1 cellular context compared by ENCODE assay signal in genomic region chr2:26412091-26412673, GRCh38.
TF ChIP-seq lines count a peak whose summit lies in the region.

No MANE protein-coding gene starts in this region.

TF ChIP-seq in K562, 482 proteins besides CTCF, POLR2A, EP300 and RAD21 (continued from another document and continues in another):
- TF ChIP-seq BCLAF1 (IDR thresholded peaks at IDR 0.05; ENCODE audit: borderline replicate concordance in 1 of 2, control insufficient read depth in 1 of 2, low read depth in 2 of 2, low read length in 1 of 2) (0 out of 4 replicates have a peak, but pooled peaks of 1 of the 2 experiments have one; percentile 65), MGA (IDR thresholded peaks at IDR 0.05) (peak; percentile 34; the same call in 1 of the 2 replicates), PTTG1 (tag; IDR thresholded peaks at IDR 0.05; ENCODE audit: low read depth) (0 out of 2 replicates have a peak, but pooled peaks have one; percentile 15), CBX3 (IDR thresholded peaks at IDR 0.05; ENCODE audit: borderline replicate concordance in 1 of 2, low read length in 2 of 2) (peak in 1 of 2 experiments; percentile 65; a peak in 1 of 3 replicates), YY1 (IDR thresholded peaks at IDR 0.05; ENCODE audit: borderline replicate concordance in 1 of 3, control insufficient read depth in 1 of 3, extremely low read depth in 1 of 3, insufficient read depth in 3 of 3, insufficient read length in 1 of 3, insufficient replicate concordance in 2 of 3, low read depth in 1 of 3, low read length in 2 of 3) (peak in 2 of 3 experiments; percentile 40 to 83), SMARCC2 (IDR thresholded peaks at IDR 0.05; ENCODE audit: low read depth) (peak; percentile 79; the same call in 1 of the 2 replicates), POLR2G (IDR thresholded peaks at IDR 0.05; ENCODE audit: low read depth, low read length) (0 out of 2 replicates have a peak, but pooled peaks have one; percentile 27), ZBTB40 (IDR thresholded peaks at IDR 0.05) (peak; percentile 30; the same call in 1 of the 2 replicates), ZBTB40 (CRISPR knock-in tag; IDR thresholded peaks at IDR 0.05) (no peak), LCOR (CRISPR knock-in tag; IDR thresholded peaks at IDR 0.05) (peak; percentile 58; the same call in 1 of the 2 replicates), RNF2 (IDR thresholded peaks at IDR 0.05) (peak; percentile 83), POLR3G (IDR thresholded peaks at IDR 0.05; ENCODE audit: extremely low read depth, insufficient read length, insufficient replicate concordance) (no peak), EP400 (IDR thresholded peaks at IDR 0.05) (peak; percentile 86), ARID1B (IDR thresholded peaks at IDR 0.05) (peak; percentile 85), SRSF7 (optimal IDR thresholded peaks at IDR 0.05; ENCODE audit: low read depth, low read length) (no peak), NFIC (IDR thresholded peaks at IDR 0.05) (peak; percentile 5; the same call in 1 of the 2 replicates), HIVEP1 (CRISPR knock-in tag; IDR thresholded peaks at IDR 0.05) (no peak), RAD51 (IDR thresholded peaks at IDR 0.05; ENCODE audit: borderline replicate concordance, low read depth) (peak; percentile 41; the same call in 1 of the 2 replicates), ZNF584 (CRISPR knock-in tag; IDR thresholded peaks at IDR 0.05; ENCODE audit: low read depth) (no peak), HDAC1 (IDR thresholded peaks at IDR 0.05) (peak in 1 of 2 experiments; percentile 47; a peak in 2 of 4 replicates), ATF7 (IDR thresholded peaks at IDR 0.05) (peak; percentile 98), MTA1 (IDR thresholded peaks at IDR 0.05; ENCODE audit: borderline replicate concordance) (peak; percentile 84), ELF2 (CRISPR knock-in tag; IDR thresholded peaks at IDR 0.05) (no peak), ZBTB7A (IDR thresholded peaks at IDR 0.05; ENCODE audit: borderline replicate concordance, control insufficient read depth, low read depth, low read length) (peak; percentile 92), CEBPG (CRISPR knock-in tag; IDR thresholded peaks at IDR 0.05) (peak; percentile 90), CEBPG (tag; conservative IDR thresholded peaks at IDR 0.05 in 1 of 2, IDR thresholded peaks at IDR 0.05 in 1 of 2) (peak; percentile 87 to 95), KLF1 (tag; IDR thresholded peaks at IDR 0.05) (peak; percentile 95), SMARCA5 (IDR thresholded peaks at IDR 0.05) (peak; percentile 12; the same call in 1 of the 2 replicates), TFAM (CRISPR knock-in tag; conservative IDR thresholded peaks at IDR 0.05) (no peak), ZNF165 (CRISPR knock-in tag; IDR thresholded peaks at IDR 0.05; ENCODE audit: borderline replicate concordance) (no peak), KDM1A (IDR thresholded peaks at IDR 0.05) (peak in 1 of 2 experiments; percentile 54; a peak in 3 of 4 replicates), MLLT1 (IDR thresholded peaks at IDR 0.05) (peak in 1 of 2 experiments; percentile 86; a peak in 3 of 4 replicates), CXXC5 (CRISPR knock-in tag; IDR thresholded peaks at IDR 0.05) (peak; percentile 73)
